In genomic region chr6:34391711-34392496, GRCh38 we compare ENCODE assay signal across 1 cellular context.
TF ChIP-seq lines count a peak whose summit lies in the region.

No MANE protein-coding gene starts in this region.

TF ChIP-seq in neural cell, 6 proteins besides CTCF, POLR2A, EP300 and RAD21 (continued from another document):
- TF ChIP-seq REST (IDR thresholded peaks at IDR 0.05; ENCODE audit: borderline replicate concordance), result peak; percentile 81
- peak; percentile 70 for TF ChIP-seq TAF1 (IDR thresholded peaks at IDR 0.05; ENCODE audit: low read depth)
